In genomic region chr10:88200637-88201036, GRCh38 we compare ENCODE assay signal across 15 cellular contexts.
DNase-seq lines count a peak whose midpoint lies in the region; ATAC-seq and TF ChIP-seq lines count a peak whose summit lies in the region.
"Had no signal": no experiment of that assay in that cellular context is flagged by ENCODE, and none has a peak within 500 bp of the region (broad histone marks: within the 10 kb centered on the region; RNA-seq: fewer than 3 reads in every experiment).

No MANE protein-coding gene starts in this region.

- H3K4me2 ChIP-seq in GM23338 (no peak overlapping the region), neuronal stem cell (ENCODE audit: insufficient read depth, low read length, poor library complexity, severe bottlenecking) (no peak overlapping the region)

- no peak overlapping the region for H3K4me3 ChIP-seq in GM23338
- H3K4me3 ChIP-seq in neuronal stem cell (ENCODE audit: low read length in 2 of 2), result no peak overlapping the region
- H3K4me3 ChIP-seq: K562 had no signal

- H3K36me3 Mint-ChIP-seq in GM23338 (ENCODE audit: low read depth), result no peaks in the 10 kb centered on the region

- H4K8ac ChIP-seq in neuronal stem cell (ENCODE audit: low read depth, low read length), result no peak overlapping the region

- no peak overlapping the region for H3K18ac ChIP-seq in neuronal stem cell (ENCODE audit: low read length)

- H3K36me3 ChIP-seq in GM23338 (ENCODE audit: insufficient read depth) (no peaks in the 10 kb centered on the region), neuronal stem cell (replicated peaks in 1 of 2; ENCODE audit: control insufficient read depth in 2 of 2, insufficient read depth in 2 of 2, low read length in 2 of 2) (no peaks in the 10 kb centered on the region)

- no CpG with 5 or more reads among the region's 2 CpGs for WGBS in neuronal stem cell (ENCODE audit: extremely low coverage in 2 of 2, insufficient read length in 2 of 2, insufficient replicate concordance in 1 of 2), 2 donors

- TF ChIP-seq CTCF in GM23338 (conservative IDR thresholded peaks at IDR 0.05; ENCODE audit: low read depth in 2 of 2), result no peak

- H4K20me1 ChIP-seq in GM23338 (replicated peaks; ENCODE audit: insufficient read depth), result no peaks in the 10 kb centered on the region

- no peak overlapping the region for H3K14ac ChIP-seq in neuronal stem cell (ENCODE audit: low read length)

- H3K4me1 ChIP-seq in GM23338 (ENCODE audit: insufficient read depth) (no peaks in the 10 kb centered on the region), neuronal stem cell (ENCODE audit: control insufficient read depth in 2 of 2, insufficient read depth in 1 of 2, low read depth in 1 of 2, low read length in 2 of 2) (peaks cover 4 to 6% of the 10 kb centered on the region in 2 donors)

- H3K27ac Mint-ChIP-seq in GM23338, result no peak overlapping the region

- DNase-seq in GM23338 (ENCODE audit: low spot score) (no peak), SW480 (ENCODE audit: low spot score) (peak; percentile 6), epidermal melanocyte (ENCODE audit: insufficient read length, low spot score) (peak; percentile 53), neuronal stem cell (ENCODE audit: low spot score) (peak; percentile 12), NCI-H82 (lab: John Stamatoyannopoulos, UW) (no peak)
- DNase-seq in activated T-cell treated with anti-CD3 and anti-CD28 coated beads, Interleukin-2, amount 50 U/mL, for 48 hours, result no peak
- DNase-seq: C1 segment of cervical spinal cord, H7, NCI-H187 treated with DMSO at 0.1 percent for 48 hours, NCI-H345, NCI-H526 treated with DMSO at 0.1 percent for 48 hours, SHP77 had no signal

- no peak overlapping the region for H2BK5ac ChIP-seq in neuronal stem cell (ENCODE audit: low read length)

- H2BK120ac ChIP-seq in neuronal stem cell (ENCODE audit: low read depth, low read length), result no peak overlapping the region

- ATAC-seq in GM23338, result no peak
- ATAC-seq in HG03175 (IDR thresholded peaks at IDR 0.05; ENCODE audit: unreplicated experiment), result no peak
- ATAC-seq in HG03139 (IDR thresholded peaks at IDR 0.05; ENCODE audit: unreplicated experiment), result no peak
- ATAC-seq: K562 had no signal

- H3F3A ChIP-seq in GM23338 (replicated peaks; ENCODE audit: low read depth), result no peaks in the 10 kb centered on the region

- no peak overlapping the region for H3K9ac ChIP-seq in neuronal stem cell (ENCODE audit: low read depth, low read length, poor library complexity)

- peaks cover 3% of the 10 kb centered on the region; the same call in 1 of the 3 replicates for H3K4me1 Mint-ChIP-seq in GM23338

- H2AK5ac ChIP-seq in neuronal stem cell (ENCODE audit: low read depth, low read length), result no peak overlapping the region

- H3K79me1 ChIP-seq in neuronal stem cell (ENCODE audit: low read depth, low read length), result no peaks in the 10 kb centered on the region

- H3K27me3 Mint-ChIP-seq in GM23338 (ENCODE audit: insufficient read depth, low read depth, poor library complexity), result no peaks in the 10 kb centered on the region

- no peak overlapping the region for H4K91ac ChIP-seq in neuronal stem cell (ENCODE audit: low read depth, low read length, poor library complexity)

- no peak overlapping the region for H2BK15ac ChIP-seq in neuronal stem cell (ENCODE audit: low read length)

- no peak overlapping the region for H2BK12ac ChIP-seq in neuronal stem cell (ENCODE audit: low read length)

- H3K23ac ChIP-seq in neuronal stem cell (ENCODE audit: low read depth, low read length, poor library complexity), result no peak overlapping the region

- H3K27ac ChIP-seq in GM23338 (ENCODE audit: low read depth), result no peak overlapping the region
- no peak overlapping the region for H3K27ac ChIP-seq in neuronal stem cell (replicated peaks; ENCODE audit: low read length)

- 0 out of 2 replicates have a peak overlapping the region, but pooled peaks have one; percentile 56 for H2AFZ ChIP-seq in GM23338
- H2AFZ ChIP-seq in neuronal stem cell (ENCODE audit: low read length), result no peak overlapping the region

- H3K4me3 Mint-ChIP-seq in GM23338, result no peak overlapping the region

- H3K79me2 ChIP-seq in GM23338 (replicated peaks; ENCODE audit: insufficient read depth), result no peaks in the 10 kb centered on the region

- peaks cover 0 to 2% of the 10 kb centered on the region in 2 donors for H3K9me3 ChIP-seq in neuronal stem cell (replicated peaks in 1 of 2; ENCODE audit: control insufficient read depth in 2 of 2, insufficient read depth in 1 of 2, low read depth in 1 of 2, low read length in 2 of 2)

- H3K9me2 ChIP-seq in GM23338 (ENCODE audit: insufficient read depth), result peaks cover 19% of the 10 kb centered on the region; the same call in 1 of the 2 replicates

- H3K27me3 ChIP-seq in GM23338 (ENCODE audit: insufficient read depth) (no peaks in the 10 kb centered on the region), neuronal stem cell (ENCODE audit: control insufficient read depth in 3 of 3, insufficient read depth in 3 of 3, low read depth in 1 of 3, low read length in 3 of 3) (no peaks in the 10 kb centered on the region)

- no peaks in the 10 kb centered on the region for H3K9me3 Mint-ChIP-seq in GM23338

- H3K4ac ChIP-seq in neuronal stem cell (ENCODE audit: low read length), result no peak overlapping the region

TF ChIP-seq in GM23338, 12 proteins besides CTCF, POLR2A, EP300 and RAD21 (continues in another document):
- no peak for TF ChIP-seq JUNB (IDR thresholded peaks at IDR 0.05; ENCODE audit: unreplicated experiment)
- no peak for TF ChIP-seq STAT1 (IDR thresholded peaks at IDR 0.05; ENCODE audit: unreplicated experiment)
- TF ChIP-seq, protein P1, sequence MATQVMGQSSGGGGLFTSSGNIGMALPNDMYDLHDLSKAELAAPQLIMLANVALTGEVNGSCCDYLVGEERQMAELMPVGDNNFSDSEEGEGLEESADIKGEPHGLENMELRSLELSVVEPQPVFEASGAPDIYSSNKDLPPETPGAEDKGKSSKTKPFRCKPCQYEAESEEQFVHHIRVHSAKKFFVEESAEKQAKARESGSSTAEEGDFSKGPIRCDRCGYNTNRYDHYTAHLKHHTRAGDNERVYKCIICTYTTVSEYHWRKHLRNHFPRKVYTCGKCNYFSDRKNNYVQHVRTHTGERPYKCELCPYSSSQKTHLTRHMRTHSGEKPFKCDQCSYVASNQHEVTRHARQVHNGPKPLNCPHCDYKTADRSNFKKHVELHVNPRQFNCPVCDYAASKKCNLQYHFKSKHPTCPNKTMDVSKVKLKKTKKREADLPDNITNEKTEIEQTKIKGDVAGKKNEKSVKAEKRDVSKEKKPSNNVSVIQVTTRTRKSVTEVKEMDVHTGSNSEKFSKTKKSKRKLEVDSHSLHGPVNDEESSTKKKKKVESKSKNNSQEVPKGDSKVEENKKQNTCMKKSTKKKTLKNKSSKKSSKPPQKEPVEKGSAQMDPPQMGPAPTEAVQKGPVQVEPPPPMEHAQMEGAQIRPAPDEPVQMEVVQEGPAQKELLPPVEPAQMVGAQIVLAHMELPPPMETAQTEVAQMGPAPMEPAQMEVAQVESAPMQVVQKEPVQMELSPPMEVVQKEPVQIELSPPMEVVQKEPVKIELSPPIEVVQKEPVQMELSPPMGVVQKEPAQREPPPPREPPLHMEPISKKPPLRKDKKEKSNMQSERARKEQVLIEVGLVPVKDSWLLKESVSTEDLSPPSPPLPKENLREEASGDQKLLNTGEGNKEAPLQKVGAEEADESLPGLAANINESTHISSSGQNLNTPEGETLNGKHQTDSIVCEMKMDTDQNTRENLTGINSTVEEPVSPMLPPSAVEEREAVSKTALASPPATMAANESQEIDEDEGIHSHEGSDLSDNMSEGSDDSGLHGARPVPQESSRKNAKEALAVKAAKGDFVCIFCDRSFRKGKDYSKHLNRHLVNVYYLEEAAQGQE (IDR thresholded peaks at IDR 0.05; ENCODE audit: unreplicated experiment), result no peak
- TF ChIP-seq POLR2AphosphoS5 (IDR thresholded peaks at IDR 0.05; ENCODE audit: low read depth), result no peak
- TF ChIP-seq NANOG (IDR thresholded peaks at IDR 0.05; ENCODE audit: borderline replicate concordance), result no peak
- TF ChIP-seq EZH2phosphoT487 (IDR thresholded peaks at IDR 0.05; ENCODE audit: unreplicated experiment), result no peak
- TF ChIP-seq, protein P2, sequence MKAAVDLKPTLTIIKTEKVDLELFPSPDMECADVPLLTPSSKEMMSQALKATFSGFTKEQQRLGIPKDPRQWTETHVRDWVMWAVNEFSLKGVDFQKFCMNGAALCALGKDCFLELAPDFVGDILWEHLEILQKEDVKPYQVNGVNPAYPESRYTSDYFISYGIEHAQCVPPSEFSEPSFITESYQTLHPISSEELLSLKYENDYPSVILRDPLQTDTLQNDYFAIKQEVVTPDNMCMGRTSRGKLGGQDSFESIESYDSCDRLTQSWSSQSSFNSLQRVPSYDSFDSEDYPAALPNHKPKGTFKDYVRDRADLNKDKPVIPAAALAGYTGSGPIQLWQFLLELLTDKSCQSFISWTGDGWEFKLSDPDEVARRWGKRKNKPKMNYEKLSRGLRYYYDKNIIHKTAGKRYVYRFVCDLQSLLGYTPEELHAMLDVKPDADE (IDR thresholded peaks at IDR 0.05), result no peak
- no peak for TF ChIP-seq EZH2 (IDR thresholded peaks at IDR 0.05; ENCODE audit: low read depth, unreplicated experiment)
- no peak for TF ChIP-seq ZNF114 (CRISPR knock-in tag; IDR thresholded peaks at IDR 0.05)
- no peak for TF ChIP-seq ZNF331 (CRISPR knock-in tag; IDR thresholded peaks at IDR 0.05; ENCODE audit: low read depth)

Comparison
In these comparisons a context has a peak if more than half of its experiments do, and no peak if none do; other contexts are left out.
1. DNase-seq: peak in SW480 (single experiment), epidermal melanocyte (single experiment) and neuronal stem cell (single experiment); none in GM23338 (single experiment), activated T-cell treated with anti-CD3 and anti-CD28 coated beads, Interleukin-2, amount 50 U/mL, for 48 hours (0 of 2) and NCI-H82 (single experiment).